In the genomic region with DNA sequence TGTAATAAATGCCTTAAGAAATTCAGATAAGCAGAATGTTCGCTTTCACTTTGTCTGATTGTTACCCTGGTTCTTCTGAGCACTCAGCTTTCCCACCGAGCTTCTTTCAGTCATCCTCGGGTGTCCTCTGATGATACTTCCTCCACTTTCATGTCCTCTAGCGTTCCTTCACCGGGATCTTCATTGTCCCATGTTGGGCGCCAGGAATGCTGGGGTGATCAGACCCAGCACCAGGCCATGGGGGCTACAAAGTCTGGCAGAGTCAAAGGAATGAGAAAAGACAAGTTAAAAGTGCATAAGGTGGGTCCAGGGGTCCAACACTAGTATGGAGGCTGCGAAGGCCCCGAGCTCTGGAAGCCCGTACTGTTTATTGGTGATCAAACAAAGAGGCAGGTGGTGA, we compare ENCODE assay signal across 9 cellular contexts. TPM values are rescaled to one million over a fixed set of nuclear protein-coding genes. Genes with fewer than 3 reads are reported as not detected.
"Had no signal": no experiment of that assay in that cellular context is flagged by ENCODE, and none has a peak within 500 bp of the region (broad histone marks: within the 10 kb centered on the region; RNA-seq: fewer than 3 reads in every experiment).

No MANE protein-coding gene starts in this region.

- H3K4me2 ChIP-seq: GM23338 had no signal

- FAIRE-seq: H1, H54, HTR-8/SVneo had no signal

- DNase-seq: H9, HCEC 1CT, IMR-90, KBM-7 had no signal

- H2AFZ ChIP-seq: GM23338 had no signal

- H3K4me3 Mint-ChIP-seq: GM23338 had no signal

- H3K4me3 ChIP-seq: GM23338 had no signal

- H3K27ac Mint-ChIP-seq: GM23338 had no signal

- ATAC-seq: GM23338 had no signal

RNA-seq across cellular contexts. Expression of a gene that starts 11.7 kb away (rescaled TPM):
- total RNA-seq: HT-29, IMR-90 had no signal
- polyA plus RNA-seq: IMR-90 had no signal

RNA-seq across cellular contexts. Expression of a gene that starts 14.3 kb away (rescaled TPM):
- total RNA-seq: GM23338, H1, H9, HT-29, IMR-90 had no signal
- polyA plus RNA-seq: GM23338, H1, IMR-90 had no signal

RNA-seq across cellular contexts. Expression of a gene that starts 15.3 kb away (rescaled TPM):
- total RNA-seq: GM23338, H1, H9, HT-29, IMR-90 had no signal
- polyA plus RNA-seq: IMR-90 had no signal

RNA-seq across cellular contexts. Expression of a gene that starts 29.7 kb away (rescaled TPM):
- total RNA-seq: GM23338, H1, H9, HT-29, IMR-90 had no signal
- polyA plus RNA-seq: GM23338, H1, IMR-90 had no signal

RNA-seq across cellular contexts. Expression of a gene that starts 33.3 kb away (rescaled TPM):
- total RNA-seq: GM23338, H9, IMR-90 had no signal
- polyA plus RNA-seq: IMR-90 had no signal
